Comparison of ENCODE assay signal across 1 cellular context in genomic region chr12:57516617-57517153, GRCh38.
TF ChIP-seq lines count a peak whose summit lies in the region.

No MANE protein-coding gene starts in this region.

TF ChIP-seq in H1, 55 proteins besides CTCF, POLR2A, EP300 and RAD21:
- TF ChIP-seq TAF7 (optimal IDR thresholded peaks at IDR 0.05; ENCODE audit: borderline replicate concordance, low read depth, low read length), result no peak
- peak; percentile 1 for TF ChIP-seq CHD7 (IDR thresholded peaks at IDR 0.05; ENCODE audit: insufficient replicate concordance, low read length)
- TF ChIP-seq POLR2AphosphoS5 (IDR thresholded peaks at IDR 0.05; ENCODE audit: low read depth, low read length), result peak; percentile 42
- no peak for TF ChIP-seq NRF1 (IDR thresholded peaks at IDR 0.05; ENCODE audit: low read depth, low read length)
